12 cellular contexts compared by ENCODE assay signal in the genomic region with DNA sequence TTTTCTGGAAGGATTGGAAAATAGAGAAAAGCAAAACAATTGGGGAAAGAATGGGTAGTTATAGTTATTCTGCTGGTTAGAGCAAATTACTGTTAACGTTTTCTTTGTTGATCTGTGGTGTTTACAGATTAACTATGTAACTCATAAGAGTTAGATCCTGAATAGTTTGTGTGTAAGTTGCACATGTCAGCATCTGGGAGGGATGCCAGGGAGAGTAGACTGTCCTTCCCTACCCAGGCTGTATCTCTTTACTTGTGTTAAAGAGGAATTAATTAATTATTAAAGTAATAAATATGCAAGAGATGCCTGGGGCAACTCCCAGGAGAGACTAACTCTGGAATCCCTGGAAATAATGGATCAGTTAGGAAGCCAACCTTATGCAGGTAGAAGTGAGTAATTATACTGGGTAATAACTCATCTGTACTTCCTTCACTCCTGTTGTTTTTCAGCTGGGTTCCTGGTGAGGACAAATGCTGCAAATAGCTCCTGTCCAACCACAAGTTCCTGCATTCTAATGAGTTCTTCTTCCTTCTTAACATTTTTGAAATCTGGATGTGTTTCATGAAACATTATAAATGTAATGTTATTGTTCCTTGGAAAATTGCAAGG. TPM values are rescaled to one million over a fixed set of nuclear protein-coding genes. Genes with fewer than 3 reads are reported as not detected.
DNase-seq lines count a peak whose midpoint lies in the region; ATAC-seq and TF ChIP-seq lines count a peak whose summit lies in the region.
"Had no signal": no experiment of that assay in that cellular context is flagged by ENCODE, and none has a peak within 500 bp of the region (broad histone marks: within the 10 kb centered on the region; RNA-seq: fewer than 3 reads in every experiment).

No MANE protein-coding gene starts in this region.

- TF ChIP-seq CTCF in LNCaP clone FGC (IDR thresholded peaks at IDR 0.05; ENCODE audit: control insufficient read depth, extremely low read depth, insufficient read depth) (no peak), natural killer cell (IDR thresholded peaks at IDR 0.05) (no peak)

- H3K36me3 Mint-ChIP-seq in activated CD4-positive, alpha-beta T cell treated with anti-CD3 and anti-CD28 coated beads, Interleukin-2, amount 10 ng/mL, durations not matched to agents 24 days and 14 days (ENCODE audit: low read depth) = peaks cover 69% of the 10 kb centered on the region
- no peaks in the 10 kb centered on the region for H3K36me3 Mint-ChIP-seq in natural killer cell

- H3K4me3 Mint-ChIP-seq in activated CD4-positive, alpha-beta T cell treated with anti-CD3 and anti-CD28 coated beads, Interleukin-2, amount 10 ng/mL, durations not matched to agents 24 days and 14 days = peak overlapping the region; percentile 8
- H3K4me3 Mint-ChIP-seq in natural killer cell = peak overlapping the region; percentile 21
- H3K4me3 Mint-ChIP-seq: activated CD4-positive, alpha-beta T cell treated with anti-CD3 and anti-CD28 coated beads, Interleukin-2, amount 10 ng/mL, durations not matched to agents 7 days and 5 days had no signal

- no peaks in the 10 kb centered on the region for H3K27me3 Mint-ChIP-seq in activated CD4-positive, alpha-beta T cell treated with anti-CD3 and anti-CD28 coated beads, Interleukin-2, amount 10 ng/mL, durations not matched to agents 24 days and 14 days
- no peaks in the 10 kb centered on the region for H3K27me3 Mint-ChIP-seq in natural killer cell (ENCODE audit: low read depth in 2 of 2)
- H3K27me3 Mint-ChIP-seq: activated CD4-positive, alpha-beta T cell treated with anti-CD3 and anti-CD28 coated beads, Interleukin-2, amount 10 ng/mL, durations not matched to agents 7 days and 5 days had no signal

- H3K4me1 Mint-ChIP-seq in activated CD4-positive, alpha-beta T cell treated with anti-CD3 and anti-CD28 coated beads, Interleukin-2, amount 10 ng/mL, durations not matched to agents 24 days and 14 days = peaks cover 34% of the 10 kb centered on the region
- peaks cover 47 to 52% of the 10 kb centered on the region in 2 donors for H3K4me1 Mint-ChIP-seq in natural killer cell

- no peak for DNase-seq in activated CD4-positive, alpha-beta T cell treated with anti-CD3 and anti-CD28 coated beads, Interleukin-2, amount 10 ng/mL, durations not matched to agents 24 days and 14 days
- no peak for DNase-seq in activated CD4-positive, alpha-beta T cell treated with anti-CD3 and anti-CD28 coated beads, Interleukin-2, amount 50 U/mL, for 48 hours
- DNase-seq in LNCaP clone FGC (ENCODE audit: low read depth) (peak; percentile 55), astrocyte of the hippocampus (ENCODE audit: low read depth, low spot score) (peak; percentile 53), natural killer cell (no peak), DMS153 (lab: John Stamatoyannopoulos, UW) (no peak)
- DNase-seq: activated CD4-positive, alpha-beta T cell treated with anti-CD3 and anti-CD28 coated beads, Interleukin-2, amount 10 ng/mL, durations not matched to agents 7 days and 5 days; SHP77; stimulated activated CD4-positive, alpha-beta T cell treated with anti-CD3 and anti-CD28 coated beads, Interleukin-1b, Interleukin-23, amount 100 ng/mL, for 48 hours had no signal

- H3K4me3 ChIP-seq in LNCaP clone FGC (ENCODE audit: low read depth, low read length) = no peak overlapping the region

- no peak for ATAC-seq in natural killer cell
- ATAC-seq in HG03342 (IDR thresholded peaks at IDR 0.05; ENCODE audit: unreplicated experiment) = no peak
- no peak for ATAC-seq in HG02840 (IDR thresholded peaks at IDR 0.05; ENCODE audit: low FRiP score, unreplicated experiment)

- H3K9me3 Mint-ChIP-seq in activated CD4-positive, alpha-beta T cell treated with anti-CD3 and anti-CD28 coated beads, Interleukin-2, amount 10 ng/mL, durations not matched to agents 24 days and 14 days = no peaks in the 10 kb centered on the region
- no peaks in the 10 kb centered on the region for H3K9me3 Mint-ChIP-seq in natural killer cell
- H3K9me3 Mint-ChIP-seq: activated CD4-positive, alpha-beta T cell treated with anti-CD3 and anti-CD28 coated beads, Interleukin-2, amount 10 ng/mL, durations not matched to agents 7 days and 5 days had no signal

- intact Hi-C loops in activated CD4-positive, alpha-beta T cell treated with anti-CD3 and anti-CD28 coated beads, Interleukin-2, amount 10 ng/mL, durations not matched to agents 24 days and 14 days (cut with micrococcal nuclease) = no loop called here
- intact Hi-C loops in natural killer cell (cut with micrococcal nuclease) = no loop called here

- H3K27ac Mint-ChIP-seq in activated CD4-positive, alpha-beta T cell treated with anti-CD3 and anti-CD28 coated beads, Interleukin-2, amount 10 ng/mL, durations not matched to agents 24 days and 14 days = peak overlapping the region; percentile 48
- peak overlapping the region; percentile 62 to 76 for H3K27ac Mint-ChIP-seq in natural killer cell

RNA-seq across cellular contexts. Expression of gene GHRL, which starts 18.9 kb away (rescaled TPM):
- 0.43 and 1.3 TPM in 2 replicates for total RNA-seq in activated CD4-positive, alpha-beta T cell treated with anti-CD3 and anti-CD28 coated beads, Interleukin-2, amount 10 ng/mL, durations not matched to agents 24 days and 14 days
- 1 to 10 TPM; 1.4 to 2.6 (median 1.5) TPM for total RNA-seq in natural killer cell
- total RNA-seq: kidney epithelial cell had no signal

RNA-seq across cellular contexts. Expression of gene TATDN2, which starts 25.5 kb away (rescaled TPM):
- 70.9 and 74.4 TPM in 2 replicates for total RNA-seq in activated CD4-positive, alpha-beta T cell treated with anti-CD3 and anti-CD28 coated beads, Interleukin-2, amount 10 ng/mL, durations not matched to agents 24 days and 14 days
- 10 to 100 TPM; 75.6 to 99.4 (median 88.4) TPM for total RNA-seq in natural killer cell

RNA-seq across cellular contexts. Expression of gene SEC13, which starts 47.1 kb away (rescaled TPM):
- total RNA-seq in activated CD4-positive, alpha-beta T cell treated with anti-CD3 and anti-CD28 coated beads, Interleukin-2, amount 10 ng/mL, durations not matched to agents 24 days and 14 days = 128 and 131 TPM in 2 replicates
- 100 to 1,000 TPM in 1 of 3 donors, 10 to 100 TPM in 2; 88.6 to 105 (median 99.3) TPM for total RNA-seq in natural killer cell

Comparison
In these comparisons a context has a peak if more than half of its experiments do, and no peak if none do; other contexts are left out.
1. DNase-seq: peak in LNCaP clone FGC (single experiment) and astrocyte of the hippocampus (single experiment); none in activated CD4-positive, alpha-beta T cell treated with anti-CD3 and anti-CD28 coated beads, Interleukin-2, amount 10 ng/mL, durations not matched to agents 24 days and 14 days (single experiment), activated CD4-positive, alpha-beta T cell treated with anti-CD3 and anti-CD28 coated beads, Interleukin-2, amount 50 U/mL, for 48 hours (0 of 2), natural killer cell (single experiment) and DMS153 (single experiment).